In genomic region chr3:194685723-194686413, GRCh38 we compare ENCODE assay signal across 8 cellular contexts. TPM values are rescaled to one million over a fixed set of nuclear protein-coding genes. Genes with fewer than 3 reads are reported as not detected.
DNase-seq lines count a peak whose midpoint lies in the region; ATAC-seq, FAIRE-seq and TF ChIP-seq lines count a peak whose summit lies in the region.

A gene with protein sequence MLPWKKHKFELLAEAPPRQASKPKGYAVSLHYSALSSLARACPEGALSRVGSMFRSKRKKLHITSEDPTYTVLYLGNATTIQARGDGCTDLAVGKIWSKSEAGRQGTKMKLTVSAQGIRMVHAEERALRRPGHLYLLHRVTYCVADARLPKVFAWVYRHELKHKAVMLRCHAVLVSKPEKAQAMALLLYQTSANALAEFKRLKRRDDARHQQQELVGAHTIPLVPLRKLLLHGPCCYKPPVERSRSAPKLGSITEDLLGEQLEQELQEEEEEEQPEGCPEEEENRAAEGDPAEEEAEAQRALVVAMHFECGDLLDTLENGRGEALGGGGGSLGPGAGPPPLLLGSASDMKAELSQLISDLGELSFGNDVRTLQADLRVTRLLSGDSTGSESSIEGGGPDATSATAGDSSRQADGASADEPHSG (plus strand): TSS chr3:194685883. CDS start chr3:194686827, 944 bp downstream.

- peak; percentile 38 for ATAC-seq in HG03039 (IDR thresholded peaks at IDR 0.05; ENCODE audit: unreplicated experiment)
- ATAC-seq in GM19452 (IDR thresholded peaks at IDR 0.05; ENCODE audit: unreplicated experiment), result no peak

- DNase-seq in NCI-H226 (peak; percentile 89), cerebellar cortex (ENCODE audit: low spot score) (peak; percentile 97), keratinocyte (ENCODE audit: low read depth, low spot score) (no peak), spleen (peak; percentile 97)
- peak; percentile 73 for DNase-seq in activated CD4-positive, alpha-beta T cell treated with anti-CD3 and anti-CD28 coated beads for 1 hour

- peaks cover 16% of the 10 kb centered on the region for H3K27me3 ChIP-seq in keratinocyte (ENCODE audit: control insufficient read depth, extremely low read depth, insufficient read depth, low read length)
- H3K27me3 ChIP-seq in spleen (replicated peaks in 1 of 7), result peaks cover 0 to 11% (median 0%) of the 10 kb centered on the region in 7 donors

- FAIRE-seq in keratinocyte (lab: Jason Lieb, UNC), result no peak

- H3K9ac ChIP-seq in keratinocyte (ENCODE audit: control insufficient read depth, extremely low read depth, insufficient read depth, low read length), result peak within 1 kb of the TSS; percentile 60

- 0 to 1% (median 1%) methylated on average over 41 to 69 of the region's 69 CpGs for WGBS in spleen, 5 donors

- peaks cover 29% of the 10 kb centered on the region for H3K4me1 ChIP-seq in keratinocyte (ENCODE audit: control insufficient read depth, extremely low read depth, insufficient read depth, low read length)
- peaks cover 36 to 86% (median 69%) of the 10 kb centered on the region in 6 donors for H3K4me1 ChIP-seq in spleen

- H4K20me1 ChIP-seq in keratinocyte (ENCODE audit: control insufficient read depth, extremely low read depth, insufficient read depth, low read length), result no peaks in the 10 kb centered on the region

- H3K27ac ChIP-seq in keratinocyte (ENCODE audit: control insufficient read depth, insufficient read depth, low read length) (no peak within 1 kb of the TSS), spleen (peak within 1 kb of the TSS; percentile 86 to 98 (median 92))

- H3K9me3 ChIP-seq in keratinocyte (ENCODE audit: control insufficient read depth, low read depth, low read length) (no peaks in the 10 kb centered on the region), spleen (no peaks in the 10 kb centered on the region)

- no peaks in the 10 kb centered on the region for H3K9me1 ChIP-seq in keratinocyte (ENCODE audit: control insufficient read depth, extremely low read depth, insufficient read depth, low read length)

- TF ChIP-seq CTCF in keratinocyte (optimal IDR thresholded peaks at IDR 0.05 in 1 of 3, IDR thresholded peaks at IDR 0.05 in 1 of 3, conservative IDR thresholded peaks at IDR 0.05 in 1 of 3; ENCODE audit: extremely low read depth in 1 of 3, insufficient read depth in 2 of 3, low read length in 3 of 3) (peak in 1 of 3 experiments; percentile 45), spleen (IDR thresholded peaks at IDR 0.05 in 8 of 11, conservative IDR thresholded peaks at IDR 0.05 in 3 of 11) (peak in 5 of 11 experiments; percentile 1 to 28 (median 24))

- peak within 1 kb of the TSS; percentile 97 for H3K4me2 ChIP-seq in keratinocyte (ENCODE audit: control insufficient read depth, extremely low read depth, insufficient read depth, low read depth, low read length)

- peak within 1 kb of the TSS; percentile 70 for H2AFZ ChIP-seq in keratinocyte (ENCODE audit: control insufficient read depth, low read length)

- intact Hi-C loops in spleen (cut with DNase I; ENCODE audit: low total_unique reads), result loop anchor here (10.0 kb wide), 1 partner anchor 269 kb away; no protein-coding TSS in a partner anchor

- peak within 1 kb of the TSS; percentile 55 to 75 (median 67) for H3K4me3 ChIP-seq in keratinocyte (ENCODE audit: control insufficient read depth in 2 of 3, extremely low read depth in 1 of 3, insufficient read depth in 2 of 3, low read depth in 1 of 3, low read length in 3 of 3)
- peak within 1 kb of the TSS; percentile 68 to 96 (median 89) for H3K4me3 ChIP-seq in spleen

- TF ChIP-seq POLR2A in GM10847 (IDR thresholded peaks at IDR 0.05; ENCODE audit: extremely low read depth, insufficient read length) (peak; percentile 100), spleen (IDR thresholded peaks at IDR 0.05) (peak; percentile 93 to 100 (median 98))

- H3K79me2 ChIP-seq in keratinocyte (ENCODE audit: control insufficient read depth, insufficient read depth, low read length), result no peaks in the 10 kb centered on the region

- H3K36me3 ChIP-seq in keratinocyte (ENCODE audit: control insufficient read depth in 2 of 2, extremely low read depth in 1 of 2, insufficient read depth in 2 of 2, low read length in 2 of 2) (no peaks in the 10 kb centered on the region), spleen (peaks cover 0 to 14% (median 0%) of the 10 kb centered on the region in 6 donors)

- dilution Hi-C loops in keratinocyte (cut with MboI; ENCODE audit: extremely low pct_ligation_motif_present, low sequenced_read_pairs), result no loop called here

RNA-seq across cellular contexts. Expression of the gene that starts here (rescaled TPM):
- polyA plus RNA-seq in keratinocyte, result 0.68 to 1.7 TPM (median 1.1 TPM) in 3 replicates
- polyA plus RNA-seq in keratinocyte (2011; ENCODE audit: low read depth), result 2.7 TPM
- 0.55 and 1.3 TPM in 2 replicates for polyA plus RNA-seq in keratinocyte (2011; cell fraction: cytosol; rRNA removed)
- polyA plus RNA-seq in keratinocyte (2011; cell fraction: nucleus; rRNA removed), result 5.1 and 7.2 TPM in 2 replicates
- 1.0 and 14.5 TPM in 2 replicates for polyA plus RNA-seq in keratinocyte (2012; ENCODE audit: low replicate concordance)
- 0.16 to 0.49 TPM (median 0.46 TPM) in 3 replicates for polyA minus RNA-seq in keratinocyte
- 2.3 TPM for polyA minus RNA-seq in keratinocyte (2011; cell fraction: cytosol; rRNA and poly(A)+ RNA removed)
- polyA minus RNA-seq in keratinocyte (2011; cell fraction: nucleus; rRNA and poly(A)+ RNA removed), result 4.0 and 4.1 TPM in 2 replicates
- total RNA-seq in spleen, result 100 to 1,000 TPM in 1 of 7 donors, 10 to 100 TPM in 6; 51.8 to 102 (median 74.0) TPM
- 10 to 100 TPM; 16.9 to 62.8 (median 18.6) TPM for polyA plus RNA-seq in spleen
